1 cellular context compared by ENCODE assay signal in the genomic region with DNA sequence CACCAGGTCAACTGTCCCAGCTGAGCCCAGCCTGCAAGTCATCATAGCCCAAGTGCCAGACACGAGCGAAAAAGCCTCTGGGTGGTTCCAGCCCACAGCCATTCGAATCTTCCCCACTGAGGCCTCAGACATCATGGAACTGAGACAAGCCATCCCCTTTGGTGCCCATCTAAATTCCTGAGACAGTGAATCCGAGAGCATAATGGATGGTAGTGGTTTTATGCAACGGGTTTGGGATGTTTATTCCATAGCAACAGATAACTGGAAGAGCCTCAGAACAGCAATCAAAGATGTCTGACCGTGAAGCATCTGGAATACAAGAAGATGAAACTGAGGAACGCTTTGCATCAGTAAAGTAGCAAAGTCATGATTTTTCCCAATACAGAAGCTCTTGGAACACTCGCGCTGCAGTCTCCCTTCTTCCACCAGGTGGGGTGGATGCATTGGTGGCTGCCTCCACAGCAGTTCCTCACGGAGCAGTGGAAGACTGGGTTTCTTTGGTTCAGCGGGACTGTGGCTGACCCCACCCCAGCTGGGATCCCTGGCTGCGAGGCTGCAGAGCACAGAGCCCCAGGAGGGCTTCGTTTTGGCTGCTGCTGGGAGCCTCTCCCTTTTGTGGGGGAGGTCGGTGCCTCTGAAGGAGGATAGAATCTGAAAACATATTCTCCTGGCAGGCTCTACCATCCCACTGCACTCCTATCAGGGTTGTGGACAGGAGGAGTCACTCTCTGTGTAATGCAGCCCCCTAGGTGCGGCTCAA.
TF ChIP-seq lines count a peak whose summit lies in the region.

No MANE protein-coding gene starts in this region.

TF ChIP-seq in HepG2, 621 proteins besides CTCF, POLR2A, EP300 and RAD21 (continued from another document and continues in another):
- TF ChIP-seq, protein P1, sequence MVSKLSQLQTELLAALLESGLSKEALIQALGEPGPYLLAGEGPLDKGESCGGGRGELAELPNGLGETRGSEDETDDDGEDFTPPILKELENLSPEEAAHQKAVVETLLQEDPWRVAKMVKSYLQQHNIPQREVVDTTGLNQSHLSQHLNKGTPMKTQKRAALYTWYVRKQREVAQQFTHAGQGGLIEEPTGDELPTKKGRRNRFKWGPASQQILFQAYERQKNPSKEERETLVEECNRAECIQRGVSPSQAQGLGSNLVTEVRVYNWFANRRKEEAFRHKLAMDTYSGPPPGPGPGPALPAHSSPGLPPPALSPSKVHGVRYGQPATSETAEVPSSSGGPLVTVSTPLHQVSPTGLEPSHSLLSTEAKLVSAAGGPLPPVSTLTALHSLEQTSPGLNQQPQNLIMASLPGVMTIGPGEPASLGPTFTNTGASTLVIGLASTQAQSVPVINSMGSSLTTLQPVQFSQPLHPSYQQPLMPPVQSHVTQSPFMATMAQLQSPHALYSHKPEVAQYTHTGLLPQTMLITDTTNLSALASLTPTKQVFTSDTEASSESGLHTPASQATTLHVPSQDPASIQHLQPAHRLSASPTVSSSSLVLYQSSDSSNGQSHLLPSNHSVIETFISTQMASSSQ (IDR thresholded peaks at IDR 0.05; ENCODE audit: low read depth) = no peak
- TF ChIP-seq, protein P1 (CRISPR knock-in tag; IDR thresholded peaks at IDR 0.05; ENCODE audit: borderline replicate concordance) = no peak
- no peak for TF ChIP-seq TAF15 (IDR thresholded peaks at IDR 0.05; ENCODE audit: low read depth, low read length, poor library complexity, severe bottlenecking)
- TF ChIP-seq, protein P2, sequence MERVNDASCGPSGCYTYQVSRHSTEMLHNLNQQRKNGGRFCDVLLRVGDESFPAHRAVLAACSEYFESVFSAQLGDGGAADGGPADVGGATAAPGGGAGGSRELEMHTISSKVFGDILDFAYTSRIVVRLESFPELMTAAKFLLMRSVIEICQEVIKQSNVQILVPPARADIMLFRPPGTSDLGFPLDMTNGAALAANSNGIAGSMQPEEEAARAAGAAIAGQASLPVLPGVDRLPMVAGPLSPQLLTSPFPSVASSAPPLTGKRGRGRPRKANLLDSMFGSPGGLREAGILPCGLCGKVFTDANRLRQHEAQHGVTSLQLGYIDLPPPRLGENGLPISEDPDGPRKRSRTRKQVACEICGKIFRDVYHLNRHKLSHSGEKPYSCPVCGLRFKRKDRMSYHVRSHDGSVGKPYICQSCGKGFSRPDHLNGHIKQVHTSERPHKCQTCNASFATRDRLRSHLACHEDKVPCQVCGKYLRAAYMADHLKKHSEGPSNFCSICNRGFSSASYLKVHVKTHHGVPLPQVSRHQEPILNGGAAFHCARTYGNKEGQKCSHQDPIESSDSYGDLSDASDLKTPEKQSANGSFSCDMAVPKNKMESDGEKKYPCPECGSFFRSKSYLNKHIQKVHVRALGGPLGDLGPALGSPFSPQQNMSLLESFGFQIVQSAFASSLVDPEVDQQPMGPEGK (CRISPR knock-in tag; IDR thresholded peaks at IDR 0.05) = 0 out of 2 replicates have a peak, but pooled peaks have one; percentile 38
- TF ChIP-seq CEBPB (IDR thresholded peaks at IDR 0.05; ENCODE audit: borderline replicate concordance, low read depth, low read length) = no peak
- 0 out of 2 replicates have a peak, but pooled peaks have one; percentile 35 for TF ChIP-seq MXD4 (CRISPR knock-in tag; IDR thresholded peaks at IDR 0.05)
- TF ChIP-seq NR1H2 (CRISPR knock-in tag; IDR thresholded peaks at IDR 0.05; ENCODE audit: borderline replicate concordance, low read depth) = no peak
- TF ChIP-seq ZNF431 (CRISPR knock-in tag; IDR thresholded peaks at IDR 0.05; ENCODE audit: borderline replicate concordance, low read depth) = no peak
- TF ChIP-seq, protein P3, sequence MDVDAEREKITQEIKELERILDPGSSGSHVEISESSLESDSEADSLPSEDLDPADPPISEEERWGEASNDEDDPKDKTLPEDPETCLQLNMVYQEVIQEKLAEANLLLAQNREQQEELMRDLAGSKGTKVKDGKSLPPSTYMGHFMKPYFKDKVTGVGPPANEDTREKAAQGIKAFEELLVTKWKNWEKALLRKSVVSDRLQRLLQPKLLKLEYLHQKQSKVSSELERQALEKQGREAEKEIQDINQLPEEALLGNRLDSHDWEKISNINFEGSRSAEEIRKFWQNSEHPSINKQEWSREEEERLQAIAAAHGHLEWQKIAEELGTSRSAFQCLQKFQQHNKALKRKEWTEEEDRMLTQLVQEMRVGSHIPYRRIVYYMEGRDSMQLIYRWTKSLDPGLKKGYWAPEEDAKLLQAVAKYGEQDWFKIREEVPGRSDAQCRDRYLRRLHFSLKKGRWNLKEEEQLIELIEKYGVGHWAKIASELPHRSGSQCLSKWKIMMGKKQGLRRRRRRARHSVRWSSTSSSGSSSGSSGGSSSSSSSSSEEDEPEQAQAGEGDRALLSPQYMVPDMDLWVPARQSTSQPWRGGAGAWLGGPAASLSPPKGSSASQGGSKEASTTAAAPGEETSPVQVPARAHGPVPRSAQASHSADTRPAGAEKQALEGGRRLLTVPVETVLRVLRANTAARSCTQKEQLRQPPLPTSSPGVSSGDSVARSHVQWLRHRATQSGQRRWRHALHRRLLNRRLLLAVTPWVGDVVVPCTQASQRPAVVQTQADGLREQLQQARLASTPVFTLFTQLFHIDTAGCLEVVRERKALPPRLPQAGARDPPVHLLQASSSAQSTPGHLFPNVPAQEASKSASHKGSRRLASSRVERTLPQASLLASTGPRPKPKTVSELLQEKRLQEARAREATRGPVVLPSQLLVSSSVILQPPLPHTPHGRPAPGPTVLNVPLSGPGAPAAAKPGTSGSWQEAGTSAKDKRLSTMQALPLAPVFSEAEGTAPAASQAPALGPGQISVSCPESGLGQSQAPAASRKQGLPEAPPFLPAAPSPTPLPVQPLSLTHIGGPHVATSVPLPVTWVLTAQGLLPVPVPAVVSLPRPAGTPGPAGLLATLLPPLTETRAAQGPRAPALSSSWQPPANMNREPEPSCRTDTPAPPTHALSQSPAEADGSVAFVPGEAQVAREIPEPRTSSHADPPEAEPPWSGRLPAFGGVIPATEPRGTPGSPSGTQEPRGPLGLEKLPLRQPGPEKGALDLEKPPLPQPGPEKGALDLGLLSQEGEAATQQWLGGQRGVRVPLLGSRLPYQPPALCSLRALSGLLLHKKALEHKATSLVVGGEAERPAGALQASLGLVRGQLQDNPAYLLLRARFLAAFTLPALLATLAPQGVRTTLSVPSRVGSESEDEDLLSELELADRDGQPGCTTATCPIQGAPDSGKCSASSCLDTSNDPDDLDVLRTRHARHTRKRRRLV (CRISPR knock-in tag; IDR thresholded peaks at IDR 0.05) = no peak
- TF ChIP-seq, protein P4, sequence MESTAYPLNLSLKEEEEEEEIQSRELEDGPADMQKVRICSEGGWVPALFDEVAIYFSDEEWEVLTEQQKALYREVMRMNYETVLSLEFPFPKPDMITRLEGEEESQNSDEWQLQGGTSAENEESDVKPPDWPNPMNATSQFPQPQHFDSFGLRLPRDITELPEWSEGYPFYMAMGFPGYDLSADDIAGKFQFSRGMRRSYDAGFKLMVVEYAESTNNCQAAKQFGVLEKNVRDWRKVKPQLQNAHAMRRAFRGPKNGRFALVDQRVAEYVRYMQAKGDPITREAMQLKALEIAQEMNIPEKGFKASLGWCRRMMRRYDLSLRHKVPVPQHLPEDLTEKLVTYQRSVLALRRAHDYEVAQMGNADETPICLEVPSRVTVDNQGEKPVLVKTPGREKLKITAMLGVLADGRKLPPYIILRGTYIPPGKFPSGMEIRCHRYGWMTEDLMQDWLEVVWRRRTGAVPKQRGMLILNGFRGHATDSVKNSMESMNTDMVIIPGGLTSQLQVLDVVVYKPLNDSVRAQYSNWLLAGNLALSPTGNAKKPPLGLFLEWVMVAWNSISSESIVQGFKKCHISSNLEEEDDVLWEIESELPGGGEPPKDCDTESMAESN (CRISPR knock-in tag; conservative IDR thresholded peaks at IDR 0.05) = 0 out of 2 replicates have a peak, but pooled peaks have one; percentile 27
- TF ChIP-seq JARID2 (CRISPR knock-in tag; IDR thresholded peaks at IDR 0.05; ENCODE audit: insufficient replicate concordance) = no peak
- TF ChIP-seq, protein P5, sequence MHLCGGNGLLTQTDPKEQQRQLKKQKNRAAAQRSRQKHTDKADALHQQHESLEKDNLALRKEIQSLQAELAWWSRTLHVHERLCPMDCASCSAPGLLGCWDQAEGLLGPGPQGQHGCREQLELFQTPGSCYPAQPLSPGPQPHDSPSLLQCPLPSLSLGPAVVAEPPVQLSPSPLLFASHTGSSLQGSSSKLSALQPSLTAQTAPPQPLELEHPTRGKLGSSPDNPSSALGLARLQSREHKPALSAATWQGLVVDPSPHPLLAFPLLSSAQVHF (CRISPR knock-in tag; IDR thresholded peaks at IDR 0.05) = no peak
- TF ChIP-seq ELF1 (CRISPR knock-in tag; IDR thresholded peaks at IDR 0.05) = 0 out of 2 replicates have a peak, but pooled peaks have one; percentile 10
- no peak for TF ChIP-seq FOXO1 (CRISPR knock-in tag; IDR thresholded peaks at IDR 0.05)
- TF ChIP-seq, protein P6, sequence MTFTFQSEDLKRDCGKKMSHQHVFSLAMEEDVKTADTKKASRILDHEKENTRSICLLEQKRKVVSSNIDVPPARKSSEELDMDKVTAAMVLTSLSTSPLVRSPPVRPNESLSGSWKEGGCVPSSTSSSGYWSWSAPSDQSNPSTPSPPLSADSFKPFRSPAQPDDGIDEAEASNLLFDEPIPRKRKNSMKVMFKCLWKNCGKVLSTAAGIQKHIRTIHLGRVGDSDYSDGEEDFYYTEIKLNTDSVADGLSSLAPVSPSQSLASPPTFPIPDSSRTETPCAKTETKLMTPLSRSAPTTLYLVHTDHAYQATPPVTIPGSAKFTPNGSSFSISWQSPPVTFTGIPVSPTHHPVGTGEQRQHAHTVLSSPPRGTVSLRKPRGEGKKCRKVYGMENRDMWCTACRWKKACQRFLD (CRISPR knock-in tag; IDR thresholded peaks at IDR 0.05; ENCODE audit: borderline replicate concordance) = no peak
- no peak for TF ChIP-seq ZNF777 (CRISPR knock-in tag; IDR thresholded peaks at IDR 0.05)
- TF ChIP-seq, protein P7, sequence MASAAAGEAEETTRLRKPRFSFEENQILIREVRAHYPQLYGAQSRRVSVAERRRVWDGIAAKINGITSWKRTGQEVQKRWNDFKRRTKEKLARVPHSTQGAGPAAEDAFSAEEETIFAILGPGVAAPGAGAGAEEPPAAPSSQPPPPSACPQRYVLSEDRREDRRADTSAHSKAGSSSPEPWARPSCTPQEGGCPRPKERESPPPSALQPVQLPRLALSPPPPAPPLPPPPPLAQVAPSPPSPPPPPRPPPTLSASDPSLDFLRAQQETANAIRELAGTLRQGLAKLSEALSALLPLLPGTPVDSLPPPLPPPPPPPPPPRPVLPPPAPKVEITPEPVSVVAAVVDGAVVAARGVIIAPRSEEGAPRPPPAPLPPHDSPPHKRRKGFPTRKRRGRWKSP (CRISPR knock-in tag; IDR thresholded peaks at IDR 0.05) = no peak
- no peak for TF ChIP-seq ZSCAN9 (CRISPR knock-in tag; IDR thresholded peaks at IDR 0.05; ENCODE audit: borderline replicate concordance)
- TF ChIP-seq, protein P8, sequence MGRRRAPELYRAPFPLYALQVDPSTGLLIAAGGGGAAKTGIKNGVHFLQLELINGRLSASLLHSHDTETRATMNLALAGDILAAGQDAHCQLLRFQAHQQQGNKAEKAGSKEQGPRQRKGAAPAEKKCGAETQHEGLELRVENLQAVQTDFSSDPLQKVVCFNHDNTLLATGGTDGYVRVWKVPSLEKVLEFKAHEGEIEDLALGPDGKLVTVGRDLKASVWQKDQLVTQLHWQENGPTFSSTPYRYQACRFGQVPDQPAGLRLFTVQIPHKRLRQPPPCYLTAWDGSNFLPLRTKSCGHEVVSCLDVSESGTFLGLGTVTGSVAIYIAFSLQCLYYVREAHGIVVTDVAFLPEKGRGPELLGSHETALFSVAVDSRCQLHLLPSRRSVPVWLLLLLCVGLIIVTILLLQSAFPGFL (CRISPR knock-in tag; IDR thresholded peaks at IDR 0.05) = no peak
- TF ChIP-seq ZFP90 (CRISPR knock-in tag; IDR thresholded peaks at IDR 0.05; ENCODE audit: borderline replicate concordance) = no peak
- TF ChIP-seq ZNF317 (CRISPR knock-in tag; IDR thresholded peaks at IDR 0.05) = 0 out of 2 replicates have a peak, but pooled peaks have one; percentile 42
- TF ChIP-seq NFIC (IDR thresholded peaks at IDR 0.05; ENCODE audit: low read length) = no peak
- no peak for TF ChIP-seq NFIB (CRISPR knock-in tag; IDR thresholded peaks at IDR 0.05; ENCODE audit: borderline replicate concordance)
- TF ChIP-seq, protein P9, sequence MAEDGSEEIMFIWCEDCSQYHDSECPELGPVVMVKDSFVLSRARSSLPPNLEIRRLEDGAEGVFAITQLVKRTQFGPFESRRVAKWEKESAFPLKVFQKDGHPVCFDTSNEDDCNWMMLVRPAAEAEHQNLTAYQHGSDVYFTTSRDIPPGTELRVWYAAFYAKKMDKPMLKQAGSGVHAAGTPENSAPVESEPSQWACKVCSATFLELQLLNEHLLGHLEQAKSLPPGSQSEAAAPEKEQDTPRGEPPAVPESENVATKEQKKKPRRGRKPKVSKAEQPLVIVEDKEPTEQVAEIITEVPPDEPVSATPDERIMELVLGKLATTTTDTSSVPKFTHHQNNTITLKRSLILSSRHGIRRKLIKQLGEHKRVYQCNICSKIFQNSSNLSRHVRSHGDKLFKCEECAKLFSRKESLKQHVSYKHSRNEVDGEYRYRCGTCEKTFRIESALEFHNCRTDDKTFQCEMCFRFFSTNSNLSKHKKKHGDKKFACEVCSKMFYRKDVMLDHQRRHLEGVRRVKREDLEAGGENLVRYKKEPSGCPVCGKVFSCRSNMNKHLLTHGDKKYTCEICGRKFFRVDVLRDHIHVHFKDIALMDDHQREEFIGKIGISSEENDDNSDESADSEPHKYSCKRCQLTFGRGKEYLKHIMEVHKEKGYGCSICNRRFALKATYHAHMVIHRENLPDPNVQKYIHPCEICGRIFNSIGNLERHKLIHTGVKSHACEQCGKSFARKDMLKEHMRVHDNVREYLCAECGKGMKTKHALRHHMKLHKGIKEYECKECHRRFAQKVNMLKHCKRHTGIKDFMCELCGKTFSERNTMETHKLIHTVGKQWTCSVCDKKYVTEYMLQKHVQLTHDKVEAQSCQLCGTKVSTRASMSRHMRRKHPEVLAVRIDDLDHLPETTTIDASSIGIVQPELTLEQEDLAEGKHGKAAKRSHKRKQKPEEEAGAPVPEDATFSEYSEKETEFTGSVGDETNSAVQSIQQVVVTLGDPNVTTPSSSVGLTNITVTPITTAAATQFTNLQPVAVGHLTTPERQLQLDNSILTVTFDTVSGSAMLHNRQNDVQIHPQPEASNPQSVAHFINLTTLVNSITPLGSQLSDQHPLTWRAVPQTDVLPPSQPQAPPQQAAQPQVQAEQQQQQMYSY (CRISPR knock-in tag; IDR thresholded peaks at IDR 0.05) = peak; percentile 67; the same call in 1 of the 2 replicates
- TF ChIP-seq ERF (CRISPR knock-in tag; IDR thresholded peaks at IDR 0.05) = 0 out of 2 replicates have a peak, but pooled peaks have one; percentile 24
- peak; percentile 17 for TF ChIP-seq YY1 (IDR thresholded peaks at IDR 0.05; ENCODE audit: insufficient read depth, insufficient replicate concordance, low read depth, low read length)
